8 cellular contexts compared by ENCODE assay signal in genomic region chr11:46369458-46370152, GRCh38.
DNase-seq lines count a peak whose midpoint lies in the region; ATAC-seq and TF ChIP-seq lines count a peak whose summit lies in the region.

No MANE protein-coding gene starts in this region.

- H3K4me3 Mint-ChIP-seq in stimulated activated naive B cell treated with anti-CD40 and anti-IgM and Interleukin-4, amounts not matched to agents 10 μg/mL and 1 μg/mL and 100 μg/mL, for 72 hours = no peak overlapping the region

- peaks cover 9 to 16% of the 10 kb centered on the region in 2 donors for H3K4me1 Mint-ChIP-seq in stimulated activated naive B cell treated with anti-CD40 and anti-IgM and Interleukin-4, amounts not matched to agents 10 μg/mL and 1 μg/mL and 100 μg/mL, for 72 hours

- no peak overlapping the region for H3K4me3 ChIP-seq in AG09309 (ENCODE audit: control insufficient read depth, low read depth, low read length)

- H3K9me3 Mint-ChIP-seq in stimulated activated naive B cell treated with anti-CD40 and anti-IgM and Interleukin-4, amounts not matched to agents 10 μg/mL and 1 μg/mL and 100 μg/mL, for 72 hours = no peaks in the 10 kb centered on the region

- H3K27ac Mint-ChIP-seq in stimulated activated naive B cell treated with anti-CD40 and anti-IgM and Interleukin-4, amounts not matched to agents 10 μg/mL and 1 μg/mL and 100 μg/mL, for 72 hours = no peak overlapping the region

- peaks cover 28 to 35% of the 10 kb centered on the region in 2 donors for H3K36me3 Mint-ChIP-seq in stimulated activated naive B cell treated with anti-CD40 and anti-IgM and Interleukin-4, amounts not matched to agents 10 μg/mL and 1 μg/mL and 100 μg/mL, for 72 hours

- TF ChIP-seq CTCF in AG09309 (IDR thresholded peaks at IDR 0.05; ENCODE audit: control insufficient read depth, insufficient read depth, low read depth, low read length, missing control alignments) = peak; percentile 96

- no peaks in the 10 kb centered on the region for H3K27me3 Mint-ChIP-seq in stimulated activated naive B cell treated with anti-CD40 and anti-IgM and Interleukin-4, amounts not matched to agents 10 μg/mL and 1 μg/mL and 100 μg/mL, for 72 hours

- DNase-seq in AG09309 (ENCODE audit: low read depth) = no peak
- DNase-seq in HuH-7.5 (ENCODE audit: low spot score) = peak; percentile 89
- peak; percentile 90 for DNase-seq in astrocyte of the hippocampus (ENCODE audit: low read depth, low spot score)
- DNase-seq in islet precursor cell = peak; percentile 96
- no peak for DNase-seq in stimulated activated naive B cell treated with anti-CD40 and anti-IgM and Interleukin-4, amounts not matched to agents 10 μg/mL and 1 μg/mL and 100 μg/mL, for 72 hours
- no peak for DNase-seq in medulla oblongata (ENCODE audit: extremely low spot score)

- ATAC-seq in GM18498 (IDR thresholded peaks at IDR 0.05; ENCODE audit: unreplicated experiment) = peak; percentile 52
- peak; percentile 90 for ATAC-seq in SK-N-SH treated with all-trans-retinoic acid at 6 μM for 48 hours
- ATAC-seq in stimulated activated naive B cell treated with anti-CD40 and anti-IgM and Interleukin-4, amounts not matched to agents 10 μg/mL and 1 μg/mL and 100 μg/mL, for 72 hours (replicated peaks) = peak; percentile 73 to 81

TF ChIP-seq in SK-N-SH treated with all-trans-retinoic acid at 6 μM for 48 hours, 23 proteins besides CTCF, POLR2A, EP300 and RAD21:
- TF ChIP-seq TOX (CRISPR knock-in tag; IDR thresholded peaks at IDR 0.05; ENCODE audit: borderline replicate concordance) = no peak
- TF ChIP-seq ZNF70 (CRISPR knock-in tag; IDR thresholded peaks at IDR 0.05) = no peak
- no peak for TF ChIP-seq CREB5 (CRISPR knock-in tag; IDR thresholded peaks at IDR 0.05; ENCODE audit: low read depth)
- TF ChIP-seq ZFP3 (CRISPR knock-in tag; IDR thresholded peaks at IDR 0.05) = no peak
- no peak for TF ChIP-seq PPARA (CRISPR knock-in tag; IDR thresholded peaks at IDR 0.05; ENCODE audit: borderline replicate concordance)
- no peak for TF ChIP-seq OSR1 (CRISPR knock-in tag; IDR thresholded peaks at IDR 0.05)
- TF ChIP-seq ESRRG (CRISPR knock-in tag; IDR thresholded peaks at IDR 0.05) = no peak
- TF ChIP-seq ISL1 (CRISPR knock-in tag; IDR thresholded peaks at IDR 0.05) = no peak
- no peak for TF ChIP-seq ZNF8 (CRISPR knock-in tag; IDR thresholded peaks at IDR 0.05)
- no peak for TF ChIP-seq ZFP30 (CRISPR knock-in tag; IDR thresholded peaks at IDR 0.05)
- no peak for TF ChIP-seq CSDC2 (CRISPR knock-in tag; IDR thresholded peaks at IDR 0.05)
- TF ChIP-seq PATZ1 (CRISPR knock-in tag; IDR thresholded peaks at IDR 0.05; ENCODE audit: borderline replicate concordance) = no peak

Comparison
In these comparisons a context has a peak if more than half of its experiments do, and no peak if none do; other contexts are left out.
1. DNase-seq: peak in HuH-7.5 (single experiment), astrocyte of the hippocampus (single experiment) and islet precursor cell (single experiment); none in AG09309 (single experiment), stimulated activated naive B cell treated with anti-CD40 and anti-IgM and Interleukin-4, amounts not matched to agents 10 μg/mL and 1 μg/mL and 100 μg/mL, for 72 hours (single experiment) and medulla oblongata (single experiment).
2. Peak in every context shown above with its lines, with median percentiles within 50 percentile points of each other: ATAC-seq.